21 cellular contexts compared by ENCODE assay signal in the genomic region with DNA sequence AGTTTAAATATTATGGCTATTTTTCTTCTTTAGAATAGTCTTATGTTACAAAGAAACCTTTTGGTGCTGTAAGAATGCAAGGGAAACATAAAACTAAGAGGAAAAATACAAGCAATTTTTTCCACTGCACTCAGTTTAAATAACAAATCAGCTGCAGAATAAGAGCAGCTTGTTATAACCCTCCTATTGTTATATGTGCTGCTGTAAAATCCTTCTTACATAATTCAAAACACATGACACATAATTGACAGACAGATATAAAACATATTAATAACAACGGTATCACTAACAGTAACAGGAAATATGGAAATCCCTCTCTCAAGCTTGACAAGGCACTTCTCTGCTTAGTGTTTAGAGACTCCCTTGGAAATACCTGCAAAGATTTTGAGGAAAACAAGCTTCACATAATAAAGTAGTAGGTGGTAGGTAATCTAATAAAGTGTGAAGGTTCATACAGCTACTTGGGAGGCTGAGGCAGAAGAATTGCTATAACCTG.
"Had no signal": no experiment of that assay in that cellular context is flagged by ENCODE, and none has a peak within 500 bp of the region (broad histone marks: within the 10 kb centered on the region; RNA-seq: fewer than 3 reads in every experiment).

No MANE protein-coding gene starts in this region.

- H3K27me3 ChIP-seq: dorsolateral prefrontal cortex, esophagus muscularis mucosa, foreskin keratinocyte, gastroesophageal sphincter, heart left ventricle, left lung had no signal

- H3K4me1 ChIP-seq: esophagus muscularis mucosa, foreskin keratinocyte, gastroesophageal sphincter, heart left ventricle, left lung, lower lobe of right lung had no signal

- DNase-seq: dorsolateral prefrontal cortex; effector CD4-positive, alpha-beta T cell; effector memory CD4-positive, alpha-beta T cell; foreskin keratinocyte; heart left ventricle; hippocampal formation; left cardiac atrium; left lung; left ventricle myocardium superior; lower lobe of right lung; mesenchymal stem cell; mucosa of descending colon; naive B cell had no signal

- H3K4me3 ChIP-seq: coronary artery, dorsolateral prefrontal cortex, esophagus muscularis mucosa, gastroesophageal sphincter, heart left ventricle, left lung, lower lobe of right lung, mucosa of descending colon had no signal

- H3K36me3 ChIP-seq: esophagus muscularis mucosa, gastroesophageal sphincter, heart left ventricle, left lung, lower lobe of right lung had no signal

- H3K9me3 ChIP-seq: esophagus muscularis mucosa, gastroesophageal sphincter, heart left ventricle, left lung, lower lobe of right lung, mucosa of descending colon had no signal

- H3K27ac ChIP-seq: coronary artery, dorsolateral prefrontal cortex, esophagus muscularis mucosa, foreskin keratinocyte, gastroesophageal sphincter, heart left ventricle, left lung, lower lobe of right lung had no signal

- FAIRE-seq: colon, endometrium, frontal cortex, islet of Langerhans, keratinocyte had no signal
